Comparison of ENCODE assay signal across 14 cellular contexts in the genomic region with DNA sequence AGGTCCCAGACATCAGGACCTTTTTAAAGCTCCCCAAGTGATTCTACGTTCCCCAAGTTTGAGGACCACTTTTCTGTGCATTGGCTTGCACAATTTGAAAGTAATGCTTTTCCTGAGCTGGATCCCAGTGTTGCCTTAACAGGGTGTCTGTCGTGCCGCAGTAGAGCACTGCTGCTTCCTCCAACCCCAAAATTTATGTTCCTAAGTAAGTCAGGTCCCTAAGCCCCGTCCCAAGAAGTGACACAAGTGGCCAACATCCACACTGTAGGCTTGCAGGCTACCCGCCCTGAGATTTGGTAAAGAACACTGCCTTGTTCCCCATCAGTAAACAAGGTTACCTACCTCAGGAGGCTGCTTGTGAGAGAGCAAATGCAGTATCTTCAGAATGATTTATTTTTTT. TPM values are rescaled to one million over a fixed set of nuclear protein-coding genes. Genes with fewer than 3 reads are reported as not detected.
DNase-seq lines count a peak whose midpoint lies in the region; ATAC-seq and TF ChIP-seq lines count a peak whose summit lies in the region.
"Had no signal": no experiment of that assay in that cellular context is flagged by ENCODE, and none has a peak within 500 bp of the region (broad histone marks: within the 10 kb centered on the region; RNA-seq: fewer than 3 reads in every experiment).

No MANE protein-coding gene starts in this region.

- H3K27me3 Mint-ChIP-seq in activated naive CD4-positive, alpha-beta T cell treated with anti-CD3 and anti-CD28 coated beads, Interleukin-2, amount 50 U/mL, for 24 hours, result no peaks in the 10 kb centered on the region
- H3K27me3 Mint-ChIP-seq in activated naive CD4-positive, alpha-beta T cell treated with anti-CD3 and anti-CD28 coated beads for 36 hours (ENCODE audit: low read depth), result no peaks in the 10 kb centered on the region

- H3K36me3 Mint-ChIP-seq in activated naive CD4-positive, alpha-beta T cell treated with anti-CD3 and anti-CD28 coated beads, Interleukin-2, amount 50 U/mL, for 24 hours, result peaks cover 16% of the 10 kb centered on the region
- H3K36me3 Mint-ChIP-seq in activated naive CD4-positive, alpha-beta T cell treated with anti-CD3 and anti-CD28 coated beads for 36 hours (ENCODE audit: low read depth), result peaks cover 37% of the 10 kb centered on the region

- H3K9me3 ChIP-seq in upper lobe of right lung (no peaks in the 10 kb centered on the region), testis (no peaks in the 10 kb centered on the region)
- H3K9me3 ChIP-seq: heart left ventricle, left ventricle myocardium inferior had no signal

- H3K27ac ChIP-seq in VCaP (peak overlapping the region; percentile 98; the same call in 1 of the 2 replicates), upper lobe of right lung (no peak overlapping the region), testis (no peak overlapping the region)

- H3K4me1 ChIP-seq in upper lobe of right lung (peaks cover 50% of the 10 kb centered on the region), testis (peaks cover 31% of the 10 kb centered on the region)

- no peak overlapping the region for H3K27ac Mint-ChIP-seq in activated naive CD4-positive, alpha-beta T cell treated with anti-CD3 and anti-CD28 coated beads, Interleukin-2, amount 50 U/mL, for 24 hours
- H3K27ac Mint-ChIP-seq in activated naive CD4-positive, alpha-beta T cell treated with anti-CD3 and anti-CD28 coated beads for 36 hours, result no peak overlapping the region

- H3K4me3 ChIP-seq in upper lobe of right lung (peak overlapping the region; percentile 70), testis (no peak overlapping the region)

- H3K27me3 ChIP-seq in upper lobe of right lung (no peaks in the 10 kb centered on the region), testis (no peaks in the 10 kb centered on the region)
- H3K27me3 ChIP-seq: heart left ventricle had no signal

- TF ChIP-seq CTCF in VCaP (conservative IDR thresholded peaks at IDR 0.05) (no peak), upper lobe of right lung (IDR thresholded peaks at IDR 0.05) (no peak), testis (IDR thresholded peaks at IDR 0.05) (no peak)

- TF ChIP-seq POLR2A in testis (IDR thresholded peaks at IDR 0.05), result no peak

- intact Hi-C loops in activated naive CD4-positive, alpha-beta T cell treated with anti-CD3 and anti-CD28 coated beads for 36 hours (cut with micrococcal nuclease), result loop anchor here (2.0 to 5.0 kb wide), 4 partner anchors 46 to 621 kb away; no protein-coding TSS in a partner anchor
- intact Hi-C loops in upper lobe of right lung (cut with DNase I), result no loop called here
- intact Hi-C loops in testis (cut with DNase I; ENCODE audit: low total_unique reads), result no loop called here

- ATAC-seq in upper lobe of right lung, result no peak
- ATAC-seq: heart left ventricle had no signal

- peak overlapping the region; percentile 92 for H3K4me3 Mint-ChIP-seq in activated naive CD4-positive, alpha-beta T cell treated with anti-CD3 and anti-CD28 coated beads, Interleukin-2, amount 50 U/mL, for 24 hours
- no peak overlapping the region for H3K4me3 Mint-ChIP-seq in activated naive CD4-positive, alpha-beta T cell treated with anti-CD3 and anti-CD28 coated beads for 36 hours

- no peak for DNase-seq in activated naive CD4-positive, alpha-beta T cell treated with anti-CD3 and anti-CD28 coated beads for 36 hours
- peak; percentile 8 for DNase-seq in iPS-NIHi7 (ENCODE audit: extremely low spot score)
- DNase-seq in upper lobe of right lung, result no peak
- DNase-seq in NCI-H187 (lab: John Stamatoyannopoulos, UW), result no peak
- DNase-seq in COR-L47 (lab: John Stamatoyannopoulos, UW), result no peak
- no peak for DNase-seq in testis
- DNase-seq: AML-193, caudate nucleus, heart left ventricle, left ventricle myocardium inferior, NCI-H226, posterior cingulate gyrus had no signal

- 65 to 84% methylated on average over 5 of the region's 5 CpGs for WGBS in testis, 2 donors

- CTCF ChIA-PET in activated naive CD4-positive, alpha-beta T cell treated with anti-CD3 and anti-CD28 coated beads for 36 hours (lab: Charles Lee), result interaction anchor here (1.0 to 1.4 kb wide), 2 partner anchors 11 to 108 kb away, joined by 3 read pairs; partner anchors contain the start of gene WDR33

- H3K36me3 ChIP-seq in upper lobe of right lung, result peaks cover 31% of the 10 kb centered on the region
- H3K36me3 ChIP-seq in testis (ENCODE audit: low read depth, missing control alignments), result no peaks in the 10 kb centered on the region

- peaks cover 45% of the 10 kb centered on the region for H3K4me1 Mint-ChIP-seq in activated naive CD4-positive, alpha-beta T cell treated with anti-CD3 and anti-CD28 coated beads, Interleukin-2, amount 50 U/mL, for 24 hours
- peaks cover 40% of the 10 kb centered on the region for H3K4me1 Mint-ChIP-seq in activated naive CD4-positive, alpha-beta T cell treated with anti-CD3 and anti-CD28 coated beads for 36 hours (ENCODE audit: low read depth)

- no peaks in the 10 kb centered on the region for H3K9me3 Mint-ChIP-seq in activated naive CD4-positive, alpha-beta T cell treated with anti-CD3 and anti-CD28 coated beads, Interleukin-2, amount 50 U/mL, for 24 hours
- H3K9me3 Mint-ChIP-seq in activated naive CD4-positive, alpha-beta T cell treated with anti-CD3 and anti-CD28 coated beads for 36 hours, result no peaks in the 10 kb centered on the region

RNA-seq across cellular contexts. Expression of gene SFT2D3, which starts 2.0 kb away (rescaled TPM):
- 1 to 10 TPM; 3.1 to 3.3 TPM for total RNA-seq in activated naive CD4-positive, alpha-beta T cell treated with anti-CD3 and anti-CD28 coated beads for 36 hours
- 7.7 TPM for total RNA-seq in upper lobe of right lung
- 10 to 100 TPM; 12.9 to 13.2 TPM for total RNA-seq in testis
- polyA plus RNA-seq in testis (ENCODE audit: insufficient read depth, low read depth, low replicate concordance), result 7.4 TPM

RNA-seq across cellular contexts. Expression of gene LIMS2, which starts 28.0 kb away (rescaled TPM):
- 10 to 100 TPM; 14.6 to 15.5 TPM for total RNA-seq in activated naive CD4-positive, alpha-beta T cell treated with anti-CD3 and anti-CD28 coated beads for 36 hours
- total RNA-seq in upper lobe of right lung (161 TPM), testis (10 to 100 TPM; 19.0 to 19.3 TPM)
- 23.6 TPM for polyA plus RNA-seq in testis (ENCODE audit: insufficient read depth, low read depth, low replicate concordance)

RNA-seq across cellular contexts. Expression of gene GPR17, which starts 57.3 kb away (rescaled TPM):
- not detected for total RNA-seq in activated naive CD4-positive, alpha-beta T cell treated with anti-CD3 and anti-CD28 coated beads for 36 hours
- 0.49 TPM for total RNA-seq in upper lobe of right lung
- total RNA-seq in testis, result under 1 TPM in 1 of 2 donors, not detected in 1; 0.25 TPM
- polyA plus RNA-seq in testis (ENCODE audit: insufficient read depth, low read depth, low replicate concordance), result 0.29 TPM
